Comparison of ENCODE assay signal across 1 cellular context in the genomic region with DNA sequence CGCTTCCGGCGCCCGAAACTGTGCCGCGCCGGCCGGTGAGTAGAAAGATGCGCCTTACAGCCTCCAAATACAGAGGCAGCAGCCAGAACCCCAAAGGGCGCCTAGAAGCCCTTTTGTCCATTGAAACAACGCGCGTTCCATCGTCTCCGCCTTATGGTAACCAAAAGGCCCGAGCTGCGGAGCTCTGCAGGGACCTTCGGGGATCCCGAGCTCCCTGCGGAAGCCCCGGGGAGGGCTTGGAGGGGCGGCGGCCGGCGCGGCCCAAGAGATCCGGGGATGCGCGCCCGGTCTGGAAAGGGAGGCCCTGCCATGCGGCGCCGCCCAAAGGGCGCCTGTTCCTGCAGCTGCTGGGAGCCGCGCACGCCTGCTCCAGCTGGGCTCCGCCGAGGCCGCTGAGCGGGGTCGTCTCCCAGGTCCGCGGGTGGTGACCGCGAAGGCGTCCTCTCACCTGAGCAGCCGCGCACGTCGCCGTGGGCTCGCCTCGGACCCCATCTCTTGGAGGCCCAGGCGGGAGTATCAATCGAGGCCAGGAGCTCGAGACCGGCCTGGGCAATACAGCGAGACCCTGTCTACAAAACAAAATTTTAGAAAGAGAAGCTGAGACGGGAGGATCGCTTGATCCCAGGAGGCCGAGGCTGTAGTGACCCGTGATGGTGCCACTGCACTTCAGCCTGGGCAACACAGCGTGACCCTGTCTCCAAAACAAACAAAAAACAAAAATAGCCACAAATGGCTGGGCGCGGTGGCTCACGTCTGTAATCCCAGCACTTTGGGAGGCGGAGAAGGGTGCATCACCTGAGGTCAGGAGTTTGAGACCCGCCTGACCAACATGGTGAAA.
TF ChIP-seq lines count a peak whose summit lies in the region.

No MANE protein-coding gene starts in this region.

TF ChIP-seq in HepG2, 621 proteins besides CTCF, POLR2A, EP300 and RAD21 (continued from another document and continues in another):
- TF ChIP-seq, protein P1, sequence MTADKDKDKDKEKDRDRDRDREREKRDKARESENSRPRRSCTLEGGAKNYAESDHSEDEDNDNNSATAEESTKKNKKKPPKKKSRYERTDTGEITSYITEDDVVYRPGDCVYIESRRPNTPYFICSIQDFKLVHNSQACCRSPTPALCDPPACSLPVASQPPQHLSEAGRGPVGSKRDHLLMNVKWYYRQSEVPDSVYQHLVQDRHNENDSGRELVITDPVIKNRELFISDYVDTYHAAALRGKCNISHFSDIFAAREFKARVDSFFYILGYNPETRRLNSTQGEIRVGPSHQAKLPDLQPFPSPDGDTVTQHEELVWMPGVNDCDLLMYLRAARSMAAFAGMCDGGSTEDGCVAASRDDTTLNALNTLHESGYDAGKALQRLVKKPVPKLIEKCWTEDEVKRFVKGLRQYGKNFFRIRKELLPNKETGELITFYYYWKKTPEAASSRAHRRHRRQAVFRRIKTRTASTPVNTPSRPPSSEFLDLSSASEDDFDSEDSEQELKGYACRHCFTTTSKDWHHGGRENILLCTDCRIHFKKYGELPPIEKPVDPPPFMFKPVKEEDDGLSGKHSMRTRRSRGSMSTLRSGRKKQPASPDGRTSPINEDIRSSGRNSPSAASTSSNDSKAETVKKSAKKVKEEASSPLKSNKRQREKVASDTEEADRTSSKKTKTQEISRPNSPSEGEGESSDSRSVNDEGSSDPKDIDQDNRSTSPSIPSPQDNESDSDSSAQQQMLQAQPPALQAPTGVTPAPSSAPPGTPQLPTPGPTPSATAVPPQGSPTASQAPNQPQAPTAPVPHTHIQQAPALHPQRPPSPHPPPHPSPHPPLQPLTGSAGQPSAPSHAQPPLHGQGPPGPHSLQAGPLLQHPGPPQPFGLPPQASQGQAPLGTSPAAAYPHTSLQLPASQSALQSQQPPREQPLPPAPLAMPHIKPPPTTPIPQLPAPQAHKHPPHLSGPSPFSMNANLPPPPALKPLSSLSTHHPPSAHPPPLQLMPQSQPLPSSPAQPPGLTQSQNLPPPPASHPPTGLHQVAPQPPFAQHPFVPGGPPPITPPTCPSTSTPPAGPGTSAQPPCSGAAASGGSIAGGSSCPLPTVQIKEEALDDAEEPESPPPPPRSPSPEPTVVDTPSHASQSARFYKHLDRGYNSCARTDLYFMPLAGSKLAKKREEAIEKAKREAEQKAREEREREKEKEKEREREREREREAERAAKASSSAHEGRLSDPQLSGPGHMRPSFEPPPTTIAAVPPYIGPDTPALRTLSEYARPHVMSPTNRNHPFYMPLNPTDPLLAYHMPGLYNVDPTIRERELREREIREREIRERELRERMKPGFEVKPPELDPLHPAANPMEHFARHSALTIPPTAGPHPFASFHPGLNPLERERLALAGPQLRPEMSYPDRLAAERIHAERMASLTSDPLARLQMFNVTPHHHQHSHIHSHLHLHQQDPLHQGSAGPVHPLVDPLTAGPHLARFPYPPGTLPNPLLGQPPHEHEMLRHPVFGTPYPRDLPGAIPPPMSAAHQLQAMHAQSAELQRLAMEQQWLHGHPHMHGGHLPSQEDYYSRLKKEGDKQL (CRISPR knock-in tag; IDR thresholded peaks at IDR 0.05; ENCODE audit: low read depth) = no peak
- TF ChIP-seq ZNF331 (CRISPR knock-in tag; IDR thresholded peaks at IDR 0.05) (no peak), CC2D1A (CRISPR knock-in tag; IDR thresholded peaks at IDR 0.05) (peak; percentile 92), NR1H2 (CRISPR knock-in tag; IDR thresholded peaks at IDR 0.05; ENCODE audit: borderline replicate concordance, low read depth) (peak; percentile 63; the same call in 1 of the 2 replicates), REL (CRISPR knock-in tag; conservative IDR thresholded peaks at IDR 0.05) (no peak), ZNF816 (CRISPR knock-in tag; IDR thresholded peaks at IDR 0.05; ENCODE audit: borderline replicate concordance) (peak; percentile 97), MXI1 (IDR thresholded peaks at IDR 0.05; ENCODE audit: borderline replicate concordance, low read depth, low read length) (peak; percentile 65; the same call in 2 of the 3 replicates), ZNF775 (CRISPR knock-in tag; IDR thresholded peaks at IDR 0.05; ENCODE audit: borderline replicate concordance) (peak; percentile 33; the same call in 1 of the 2 replicates), ZNF333 (CRISPR knock-in tag; IDR thresholded peaks at IDR 0.05; ENCODE audit: borderline replicate concordance) (no peak)
- TF ChIP-seq, protein P2, sequence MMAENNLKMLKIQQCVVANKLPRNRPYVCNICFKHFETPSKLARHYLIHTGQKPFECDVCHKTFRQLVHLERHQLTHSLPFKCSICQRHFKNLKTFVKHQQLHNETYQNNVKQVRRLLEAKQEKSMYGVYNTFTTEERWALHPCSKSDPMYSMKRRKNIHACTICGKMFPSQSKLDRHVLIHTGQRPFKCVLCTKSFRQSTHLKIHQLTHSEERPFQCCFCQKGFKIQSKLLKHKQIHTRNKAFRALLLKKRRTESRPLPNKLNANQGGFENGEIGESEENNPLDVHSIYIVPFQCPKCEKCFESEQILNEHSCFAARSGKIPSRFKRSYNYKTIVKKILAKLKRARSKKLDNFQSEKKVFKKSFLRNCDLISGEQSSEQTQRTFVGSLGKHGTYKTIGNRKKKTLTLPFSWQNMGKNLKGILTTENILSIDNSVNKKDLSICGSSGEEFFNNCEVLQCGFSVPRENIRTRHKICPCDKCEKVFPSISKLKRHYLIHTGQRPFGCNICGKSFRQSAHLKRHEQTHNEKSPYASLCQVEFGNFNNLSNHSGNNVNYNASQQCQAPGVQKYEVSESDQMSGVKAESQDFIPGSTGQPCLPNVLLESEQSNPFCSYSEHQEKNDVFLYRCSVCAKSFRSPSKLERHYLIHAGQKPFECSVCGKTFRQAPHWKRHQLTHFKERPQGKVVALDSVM (CRISPR knock-in tag; IDR thresholded peaks at IDR 0.05) = peak; percentile 100
- TF ChIP-seq, protein P3, sequence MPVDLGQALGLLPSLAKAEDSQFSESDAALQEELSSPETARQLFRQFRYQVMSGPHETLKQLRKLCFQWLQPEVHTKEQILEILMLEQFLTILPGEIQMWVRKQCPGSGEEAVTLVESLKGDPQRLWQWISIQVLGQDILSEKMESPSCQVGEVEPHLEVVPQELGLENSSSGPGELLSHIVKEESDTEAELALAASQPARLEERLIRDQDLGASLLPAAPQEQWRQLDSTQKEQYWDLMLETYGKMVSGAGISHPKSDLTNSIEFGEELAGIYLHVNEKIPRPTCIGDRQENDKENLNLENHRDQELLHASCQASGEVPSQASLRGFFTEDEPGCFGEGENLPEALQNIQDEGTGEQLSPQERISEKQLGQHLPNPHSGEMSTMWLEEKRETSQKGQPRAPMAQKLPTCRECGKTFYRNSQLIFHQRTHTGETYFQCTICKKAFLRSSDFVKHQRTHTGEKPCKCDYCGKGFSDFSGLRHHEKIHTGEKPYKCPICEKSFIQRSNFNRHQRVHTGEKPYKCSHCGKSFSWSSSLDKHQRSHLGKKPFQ (CRISPR knock-in tag; IDR thresholded peaks at IDR 0.05; ENCODE audit: insufficient replicate concordance) = peak; percentile 88
- TF ChIP-seq, protein P4, sequence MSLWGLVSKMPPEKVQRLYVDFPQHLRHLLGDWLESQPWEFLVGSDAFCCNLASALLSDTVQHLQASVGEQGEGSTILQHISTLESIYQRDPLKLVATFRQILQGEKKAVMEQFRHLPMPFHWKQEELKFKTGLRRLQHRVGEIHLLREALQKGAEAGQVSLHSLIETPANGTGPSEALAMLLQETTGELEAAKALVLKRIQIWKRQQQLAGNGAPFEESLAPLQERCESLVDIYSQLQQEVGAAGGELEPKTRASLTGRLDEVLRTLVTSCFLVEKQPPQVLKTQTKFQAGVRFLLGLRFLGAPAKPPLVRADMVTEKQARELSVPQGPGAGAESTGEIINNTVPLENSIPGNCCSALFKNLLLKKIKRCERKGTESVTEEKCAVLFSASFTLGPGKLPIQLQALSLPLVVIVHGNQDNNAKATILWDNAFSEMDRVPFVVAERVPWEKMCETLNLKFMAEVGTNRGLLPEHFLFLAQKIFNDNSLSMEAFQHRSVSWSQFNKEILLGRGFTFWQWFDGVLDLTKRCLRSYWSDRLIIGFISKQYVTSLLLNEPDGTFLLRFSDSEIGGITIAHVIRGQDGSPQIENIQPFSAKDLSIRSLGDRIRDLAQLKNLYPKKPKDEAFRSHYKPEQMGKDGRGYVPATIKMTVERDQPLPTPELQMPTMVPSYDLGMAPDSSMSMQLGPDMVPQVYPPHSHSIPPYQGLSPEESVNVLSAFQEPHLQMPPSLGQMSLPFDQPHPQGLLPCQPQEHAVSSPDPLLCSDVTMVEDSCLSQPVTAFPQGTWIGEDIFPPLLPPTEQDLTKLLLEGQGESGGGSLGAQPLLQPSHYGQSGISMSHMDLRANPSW (CRISPR knock-in tag; IDR thresholded peaks at IDR 0.05; ENCODE audit: borderline replicate concordance) = 0 out of 2 replicates have a peak, but pooled peaks have one; percentile 4
- TF ChIP-seq, protein P5, sequence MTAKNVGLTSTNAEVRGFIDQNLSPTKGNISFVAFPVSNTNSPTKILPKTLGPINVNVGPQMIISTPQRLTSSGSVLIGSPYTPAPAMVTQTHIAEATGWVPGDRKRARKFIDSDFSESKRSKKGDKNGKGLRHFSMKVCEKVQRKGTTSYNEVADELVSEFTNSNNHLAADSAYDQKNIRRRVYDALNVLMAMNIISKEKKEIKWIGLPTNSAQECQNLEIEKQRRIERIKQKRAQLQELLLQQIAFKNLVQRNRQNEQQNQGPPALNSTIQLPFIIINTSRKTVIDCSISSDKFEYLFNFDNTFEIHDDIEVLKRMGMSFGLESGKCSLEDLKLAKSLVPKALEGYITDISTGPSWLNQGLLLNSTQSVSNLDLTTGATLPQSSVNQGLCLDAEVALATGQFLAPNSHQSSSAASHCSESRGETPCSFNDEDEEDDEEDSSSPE (CRISPR knock-in tag; IDR thresholded peaks at IDR 0.05) = peak; percentile 7; the same call in 1 of the 2 replicates
- TF ChIP-seq, protein P6, sequence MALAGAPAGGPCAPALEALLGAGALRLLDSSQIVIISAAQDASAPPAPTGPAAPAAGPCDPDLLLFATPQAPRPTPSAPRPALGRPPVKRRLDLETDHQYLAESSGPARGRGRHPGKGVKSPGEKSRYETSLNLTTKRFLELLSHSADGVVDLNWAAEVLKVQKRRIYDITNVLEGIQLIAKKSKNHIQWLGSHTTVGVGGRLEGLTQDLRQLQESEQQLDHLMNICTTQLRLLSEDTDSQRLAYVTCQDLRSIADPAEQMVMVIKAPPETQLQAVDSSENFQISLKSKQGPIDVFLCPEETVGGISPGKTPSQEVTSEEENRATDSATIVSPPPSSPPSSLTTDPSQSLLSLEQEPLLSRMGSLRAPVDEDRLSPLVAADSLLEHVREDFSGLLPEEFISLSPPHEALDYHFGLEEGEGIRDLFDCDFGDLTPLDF (CRISPR knock-in tag; IDR thresholded peaks at IDR 0.05) = 0 out of 2 replicates have a peak, but pooled peaks have one; percentile 80
- TF ChIP-seq, protein P7, sequence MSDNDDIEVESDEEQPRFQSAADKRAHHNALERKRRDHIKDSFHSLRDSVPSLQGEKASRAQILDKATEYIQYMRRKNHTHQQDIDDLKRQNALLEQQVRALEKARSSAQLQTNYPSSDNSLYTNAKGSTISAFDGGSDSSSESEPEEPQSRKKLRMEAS (IDR thresholded peaks at IDR 0.05) = peak; percentile 45; the same call in 1 of the 2 replicates
- TF ChIP-seq, protein P8, sequence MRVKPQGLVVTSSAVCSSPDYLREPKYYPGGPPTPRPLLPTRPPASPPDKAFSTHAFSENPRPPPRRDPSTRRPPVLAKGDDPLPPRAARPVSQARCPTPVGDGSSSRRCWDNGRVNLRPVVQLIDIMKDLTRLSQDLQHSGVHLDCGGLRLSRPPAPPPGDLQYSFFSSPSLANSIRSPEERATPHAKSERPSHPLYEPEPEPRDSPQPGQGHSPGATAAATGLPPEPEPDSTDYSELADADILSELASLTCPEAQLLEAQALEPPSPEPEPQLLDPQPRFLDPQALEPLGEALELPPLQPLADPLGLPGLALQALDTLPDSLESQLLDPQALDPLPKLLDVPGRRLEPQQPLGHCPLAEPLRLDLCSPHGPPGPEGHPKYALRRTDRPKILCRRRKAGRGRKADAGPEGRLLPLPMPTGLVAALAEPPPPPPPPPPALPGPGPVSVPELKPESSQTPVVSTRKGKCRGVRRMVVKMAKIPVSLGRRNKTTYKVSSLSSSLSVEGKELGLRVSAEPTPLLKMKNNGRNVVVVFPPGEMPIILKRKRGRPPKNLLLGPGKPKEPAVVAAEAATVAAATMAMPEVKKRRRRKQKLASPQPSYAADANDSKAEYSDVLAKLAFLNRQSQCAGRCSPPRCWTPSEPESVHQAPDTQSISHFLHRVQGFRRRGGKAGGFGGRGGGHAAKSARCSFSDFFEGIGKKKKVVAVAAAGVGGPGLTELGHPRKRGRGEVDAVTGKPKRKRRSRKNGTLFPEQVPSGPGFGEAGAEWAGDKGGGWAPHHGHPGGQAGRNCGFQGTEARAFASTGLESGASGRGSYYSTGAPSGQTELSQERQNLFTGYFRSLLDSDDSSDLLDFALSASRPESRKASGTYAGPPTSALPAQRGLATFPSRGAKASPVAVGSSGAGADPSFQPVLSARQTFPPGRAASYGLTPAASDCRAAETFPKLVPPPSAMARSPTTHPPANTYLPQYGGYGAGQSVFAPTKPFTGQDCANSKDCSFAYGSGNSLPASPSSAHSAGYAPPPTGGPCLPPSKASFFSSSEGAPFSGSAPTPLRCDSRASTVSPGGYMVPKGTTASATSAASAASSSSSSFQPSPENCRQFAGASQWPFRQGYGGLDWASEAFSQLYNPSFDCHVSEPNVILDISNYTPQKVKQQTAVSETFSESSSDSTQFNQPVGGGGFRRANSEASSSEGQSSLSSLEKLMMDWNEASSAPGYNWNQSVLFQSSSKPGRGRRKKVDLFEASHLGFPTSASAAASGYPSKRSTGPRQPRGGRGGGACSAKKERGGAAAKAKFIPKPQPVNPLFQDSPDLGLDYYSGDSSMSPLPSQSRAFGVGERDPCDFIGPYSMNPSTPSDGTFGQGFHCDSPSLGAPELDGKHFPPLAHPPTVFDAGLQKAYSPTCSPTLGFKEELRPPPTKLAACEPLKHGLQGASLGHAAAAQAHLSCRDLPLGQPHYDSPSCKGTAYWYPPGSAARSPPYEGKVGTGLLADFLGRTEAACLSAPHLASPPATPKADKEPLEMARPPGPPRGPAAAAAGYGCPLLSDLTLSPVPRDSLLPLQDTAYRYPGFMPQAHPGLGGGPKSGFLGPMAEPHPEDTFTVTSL (CRISPR knock-in tag; IDR thresholded peaks at IDR 0.05; ENCODE audit: borderline replicate concordance) = peak; percentile 56; the same call in 1 of the 2 replicates
- TF ChIP-seq, protein P9, sequence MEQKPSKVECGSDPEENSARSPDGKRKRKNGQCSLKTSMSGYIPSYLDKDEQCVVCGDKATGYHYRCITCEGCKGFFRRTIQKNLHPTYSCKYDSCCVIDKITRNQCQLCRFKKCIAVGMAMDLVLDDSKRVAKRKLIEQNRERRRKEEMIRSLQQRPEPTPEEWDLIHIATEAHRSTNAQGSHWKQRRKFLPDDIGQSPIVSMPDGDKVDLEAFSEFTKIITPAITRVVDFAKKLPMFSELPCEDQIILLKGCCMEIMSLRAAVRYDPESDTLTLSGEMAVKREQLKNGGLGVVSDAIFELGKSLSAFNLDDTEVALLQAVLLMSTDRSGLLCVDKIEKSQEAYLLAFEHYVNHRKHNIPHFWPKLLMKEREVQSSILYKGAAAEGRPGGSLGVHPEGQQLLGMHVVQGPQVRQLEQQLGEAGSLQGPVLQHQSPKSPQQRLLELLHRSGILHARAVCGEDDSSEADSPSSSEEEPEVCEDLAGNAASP (CRISPR knock-in tag; IDR thresholded peaks at IDR 0.05; ENCODE audit: borderline replicate concordance) = peak; percentile 3; the same call in 1 of the 2 replicates
- TF ChIP-seq, protein P10, sequence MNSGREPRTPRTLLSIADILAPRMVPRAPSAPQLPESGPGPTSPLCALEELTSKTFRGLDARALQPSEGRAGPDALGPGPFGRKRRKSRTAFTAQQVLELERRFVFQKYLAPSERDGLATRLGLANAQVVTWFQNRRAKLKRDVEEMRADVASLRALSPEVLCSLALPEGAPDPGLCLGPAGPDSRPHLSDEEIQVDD (CRISPR knock-in tag; IDR thresholded peaks at IDR 0.05; ENCODE audit: borderline replicate concordance) = no peak
- TF ChIP-seq, protein P11, sequence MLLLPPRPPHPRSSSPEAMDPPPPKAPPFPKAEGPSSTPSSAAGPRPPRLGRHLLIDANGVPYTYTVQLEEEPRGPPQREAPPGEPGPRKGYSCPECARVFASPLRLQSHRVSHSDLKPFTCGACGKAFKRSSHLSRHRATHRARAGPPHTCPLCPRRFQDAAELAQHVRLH (CRISPR knock-in tag; IDR thresholded peaks at IDR 0.05; ENCODE audit: borderline replicate concordance, low read depth) = peak; percentile 50; the same call in 1 of the 2 replicates
